9 cellular contexts compared by ENCODE assay signal in genomic region chrX:54786972-54787371, GRCh38. TPM values are rescaled to one million over a fixed set of nuclear protein-coding genes. Genes with fewer than 3 reads are reported as not detected.
DNase-seq lines count a peak whose midpoint lies in the region; ATAC-seq and TF ChIP-seq lines count a peak whose summit lies in the region.
"Had no signal": no experiment of that assay in that cellular context is flagged by ENCODE, and none has a peak within 500 bp of the region (broad histone marks: within the 10 kb centered on the region; RNA-seq: fewer than 3 reads in every experiment).

No MANE protein-coding gene starts in this region.

- POLR2A ChIA-PET in PC-9 (lab: Charles Lee; ENCODE audit: unreplicated experiment), result no interaction called here

- no peak overlapping the region for H3K4me2 ChIP-seq in PC-9

- no peak overlapping the region for H3K4me3 ChIP-seq in PC-9

- H3K36me3 Mint-ChIP-seq in stimulated activated effector memory CD8-positive, alpha-beta T cell treated with anti-CD3 and anti-CD28 coated beads, Interleukin-12 subunit alpha, Interleukin-12 subunit beta, amount 100 ng/mL, for 72 hours, result no peaks in the 10 kb centered on the region

- BruUV-seq in PC-9 (replicated peaks; lab: Mats Ljungman, UMichigan), result no TSS peak

- peak; percentile 40 for DNase-seq in NCI-H82 (lab: John Stamatoyannopoulos, UW)
- DNase-seq in NCI-H82 treated with DMSO at 0.1 percent for 48 hours (lab: John Stamatoyannopoulos, UW; ENCODE audit: unreplicated experiment), result no peak
- peak in 1 of 2 experiments; percentile 11 for DNase-seq in PC-9
- peak; percentile 35 to 76 for DNase-seq in T47D (ENCODE audit: low read depth in 1 of 2, low spot score in 1 of 2)
- no peak for DNase-seq in stimulated activated effector memory CD8-positive, alpha-beta T cell treated with anti-CD3 and anti-CD28 coated beads, Interleukin-12 subunit alpha, Interleukin-12 subunit beta, amount 100 ng/mL, for 72 hours (ENCODE audit: low spot score in 2 of 2)
- DNase-seq in AG20443 (ENCODE audit: low spot score), result no peak
- DNase-seq in NOMO-1 treated with DMSO at 0.1 percent for 48 hours (lab: John Stamatoyannopoulos, UW; ENCODE audit: unreplicated experiment), result no peak
- DNase-seq: head of caudate nucleus had no signal

- H3K9me3 Mint-ChIP-seq in stimulated activated effector memory CD8-positive, alpha-beta T cell treated with anti-CD3 and anti-CD28 coated beads, Interleukin-12 subunit alpha, Interleukin-12 subunit beta, amount 100 ng/mL, for 72 hours, result no peaks in the 10 kb centered on the region

- peaks cover 4% of the 10 kb centered on the region for H3K4me1 Mint-ChIP-seq in stimulated activated effector memory CD8-positive, alpha-beta T cell treated with anti-CD3 and anti-CD28 coated beads, Interleukin-12 subunit alpha, Interleukin-12 subunit beta, amount 100 ng/mL, for 72 hours

- H2AFZ ChIP-seq in PC-9, result no peak overlapping the region

- H3K9me3 ChIP-seq in PC-9 (ENCODE audit: insufficient read depth, low read depth), result no peaks in the 10 kb centered on the region

- ATAC-seq in stimulated activated effector memory CD8-positive, alpha-beta T cell treated with anti-CD3 and anti-CD28 coated beads, Interleukin-12 subunit alpha, Interleukin-12 subunit beta, amount 100 ng/mL, for 72 hours, result peak; percentile 59
- ATAC-seq in HG03521 (IDR thresholded peaks at IDR 0.05; ENCODE audit: unreplicated experiment), result no peak

- H3K4me3 Mint-ChIP-seq in stimulated activated effector memory CD8-positive, alpha-beta T cell treated with anti-CD3 and anti-CD28 coated beads, Interleukin-12 subunit alpha, Interleukin-12 subunit beta, amount 100 ng/mL, for 72 hours, result no peak overlapping the region

- no peaks in the 10 kb centered on the region for H3F3A ChIP-seq in PC-9 (ENCODE audit: insufficient read depth, low read depth)

- no peaks in the 10 kb centered on the region for H3K9me2 ChIP-seq in PC-9 (ENCODE audit: insufficient read depth)

- peak; percentile 51 for TF ChIP-seq CTCF in PC-9 (conservative IDR thresholded peaks at IDR 0.05)

- CTCF ChIA-PET in PC-9 (lab: Charles Lee), result interaction anchor here (0.6 to 1.0 kb wide), 2 partner anchors 147 to 539 kb away, joined by 3 to 4 read pairs; no protein-coding TSS in a partner anchor

- H3K27me3 ChIP-seq in PC-9 (ENCODE audit: insufficient read depth, low read depth), result peaks cover 34% of the 10 kb centered on the region; the same call in 1 of the 2 replicates

- H3K27ac Mint-ChIP-seq in stimulated activated effector memory CD8-positive, alpha-beta T cell treated with anti-CD3 and anti-CD28 coated beads, Interleukin-12 subunit alpha, Interleukin-12 subunit beta, amount 100 ng/mL, for 72 hours, result no peak overlapping the region

- no peak overlapping the region for H3K27ac ChIP-seq in PC-9

- H3K79me2 ChIP-seq in PC-9 (ENCODE audit: low read depth), result no peaks in the 10 kb centered on the region

- H3K36me3 ChIP-seq in PC-9 (ENCODE audit: low read depth), result no peaks in the 10 kb centered on the region

- in situ Hi-C loops in T47D (cut with HindIII; ENCODE audit: low pct_unique_long_range_greater_than_20kb, low sequenced_read_pairs), result no loop called here

- intact Hi-C loops in PC-9 (cut with micrococcal nuclease; ENCODE audit: unreplicated experiment), result loop anchor here (2.0 to 10.0 kb wide), 2 partner anchors 146 to 542 kb away; no protein-coding TSS in a partner anchor

- no peaks in the 10 kb centered on the region for H3K4me1 ChIP-seq in PC-9 (replicated peaks; ENCODE audit: insufficient read depth)

- H4K20me1 ChIP-seq in PC-9 (ENCODE audit: insufficient read depth), result no peaks in the 10 kb centered on the region

RNA-seq across cellular contexts. Expression of gene ITIH6, which starts 11.1 kb away (rescaled TPM):
- not detected in 2 replicates for total RNA-seq in PC-9 (2021)

RNA-seq across cellular contexts. Expression of gene MAGED2, which starts 20.6 kb away (rescaled TPM):
- 108 and 137 TPM in 2 replicates for total RNA-seq in PC-9 (2021)

Comparison
In these comparisons a context has a peak if more than half of its experiments do, and no peak if none do; other contexts are left out.
1. DNase-seq: peak in NCI-H82 (single experiment) and T47D (2 of 2); none in NCI-H82 treated with DMSO at 0.1 percent for 48 hours (single experiment), stimulated activated effector memory CD8-positive, alpha-beta T cell treated with anti-CD3 and anti-CD28 coated beads, Interleukin-12 subunit alpha, Interleukin-12 subunit beta, amount 100 ng/mL, for 72 hours (0 of 2), AG20443 (single experiment) and NOMO-1 treated with DMSO at 0.1 percent for 48 hours (single experiment).